Comparison of ENCODE assay signal across 1 cellular context in genomic region chr6:113859349-113860164, GRCh38.
TF ChIP-seq lines count a peak whose summit lies in the region.

No MANE protein-coding gene starts in this region.

TF ChIP-seq in HepG2, 621 proteins besides CTCF, POLR2A, EP300 and RAD21 (continued from another document and continues in another):
- TF ChIP-seq TFDP1 (CRISPR knock-in tag; IDR thresholded peaks at IDR 0.05; ENCODE audit: borderline replicate concordance): peak; percentile 85; the same call in 1 of the 2 replicates
- TF ChIP-seq ONECUT2 (CRISPR knock-in tag; IDR thresholded peaks at IDR 0.05): 0 out of 2 replicates have a peak, but pooled peaks have one; percentile 2
- no peak for TF ChIP-seq ZNF512 (CRISPR knock-in tag; IDR thresholded peaks at IDR 0.05)
- no peak for TF ChIP-seq ZMYM2 (CRISPR knock-in tag; IDR thresholded peaks at IDR 0.05)
- TF ChIP-seq ZBTB4 (CRISPR knock-in tag; IDR thresholded peaks at IDR 0.05; ENCODE audit: borderline replicate concordance): no peak
- TF ChIP-seq ZFP41 (CRISPR knock-in tag; IDR thresholded peaks at IDR 0.05; ENCODE audit: borderline replicate concordance): no peak
- no peak for TF ChIP-seq ZNF788 (CRISPR knock-in tag; IDR thresholded peaks at IDR 0.05; ENCODE audit: borderline replicate concordance)
- TF ChIP-seq RAD51 (IDR thresholded peaks at IDR 0.05; ENCODE audit: borderline replicate concordance): no peak
- no peak for TF ChIP-seq JARID2 (CRISPR knock-in tag; IDR thresholded peaks at IDR 0.05; ENCODE audit: insufficient replicate concordance)
- no peak for TF ChIP-seq ZNF468 (CRISPR knock-in tag; IDR thresholded peaks at IDR 0.05)
- no peak for TF ChIP-seq ZNF430 (CRISPR knock-in tag; IDR thresholded peaks at IDR 0.05)
- TF ChIP-seq PATZ1 (CRISPR knock-in tag; IDR thresholded peaks at IDR 0.05): peak; percentile 39; the same call in 1 of the 2 replicates
- no peak for TF ChIP-seq ZNF232 (CRISPR knock-in tag; IDR thresholded peaks at IDR 0.05; ENCODE audit: borderline replicate concordance)
- no peak for TF ChIP-seq ZBTB1 (CRISPR knock-in tag; IDR thresholded peaks at IDR 0.05; ENCODE audit: borderline replicate concordance)
- 0 out of 2 replicates have a peak, but pooled peaks have one; percentile 8 for TF ChIP-seq POGK (CRISPR knock-in tag; conservative IDR thresholded peaks at IDR 0.05)
- no peak for TF ChIP-seq THAP7 (CRISPR knock-in tag; IDR thresholded peaks at IDR 0.05)
- TF ChIP-seq MLLT10 (CRISPR knock-in tag; IDR thresholded peaks at IDR 0.05): no peak
- no peak for TF ChIP-seq PLSCR1 (CRISPR knock-in tag; IDR thresholded peaks at IDR 0.05; ENCODE audit: borderline replicate concordance)
- no peak; the same call in 1 of the 2 replicates for TF ChIP-seq ZNF558 (CRISPR knock-in tag; IDR thresholded peaks at IDR 0.05; ENCODE audit: borderline replicate concordance)
- no peak for TF ChIP-seq ZNF362 (CRISPR knock-in tag; IDR thresholded peaks at IDR 0.05; ENCODE audit: borderline replicate concordance)
- no peak for TF ChIP-seq EEA1 (CRISPR knock-in tag; IDR thresholded peaks at IDR 0.05; ENCODE audit: borderline replicate concordance)
- no peak for TF ChIP-seq SMARCC2 (IDR thresholded peaks at IDR 0.05)
- TF ChIP-seq FOXK1 (CRISPR knock-in tag; IDR thresholded peaks at IDR 0.05; ENCODE audit: borderline replicate concordance, low read depth): 0 out of 2 replicates have a peak, but pooled peaks have one; percentile 30
- TF ChIP-seq NFYB (CRISPR knock-in tag; IDR thresholded peaks at IDR 0.05): no peak
- TF ChIP-seq HCFC1 (IDR thresholded peaks at IDR 0.05; ENCODE audit: low read depth, low read length): no peak
- TF ChIP-seq NFYC (CRISPR knock-in tag; IDR thresholded peaks at IDR 0.05): no peak
- TF ChIP-seq NAIF1 (CRISPR knock-in tag; IDR thresholded peaks at IDR 0.05; ENCODE audit: borderline replicate concordance): no peak
- TF ChIP-seq MED13 (CRISPR knock-in tag; IDR thresholded peaks at IDR 0.05): peak; percentile 24; the same call in 1 of the 2 replicates
- TF ChIP-seq ZNF317 (CRISPR knock-in tag; IDR thresholded peaks at IDR 0.05): peak; percentile 49; the same call in 1 of the 2 replicates
- TF ChIP-seq ZNF543 (CRISPR knock-in tag; IDR thresholded peaks at IDR 0.05): no peak
- no peak for TF ChIP-seq ZNF883 (CRISPR knock-in tag; IDR thresholded peaks at IDR 0.05; ENCODE audit: not compliant biosample characterization)
- no peak for TF ChIP-seq ZNF253 (CRISPR knock-in tag; IDR thresholded peaks at IDR 0.05; ENCODE audit: borderline replicate concordance)
- TF ChIP-seq HDAC1 (CRISPR knock-in tag; IDR thresholded peaks at IDR 0.05): 0 out of 2 replicates have a peak, but pooled peaks have one; percentile 19
- TF ChIP-seq AGO2 (optimal IDR thresholded peaks at IDR 0.05; ENCODE audit: low read depth, low read length): peak; percentile 88
- no peak for TF ChIP-seq BHLHE40 (IDR thresholded peaks at IDR 0.05; ENCODE audit: low read length)
- TF ChIP-seq BCLAF1 (IDR thresholded peaks at IDR 0.05): no peak
- no peak for TF ChIP-seq ZNF207 (IDR thresholded peaks at IDR 0.05; ENCODE audit: borderline replicate concordance)
- TF ChIP-seq NR2F2 (IDR thresholded peaks at IDR 0.05; ENCODE audit: borderline replicate concordance, low read depth): no peak
- no peak for TF ChIP-seq ZNF431 (CRISPR knock-in tag; IDR thresholded peaks at IDR 0.05; ENCODE audit: borderline replicate concordance, low read depth)
- TF ChIP-seq ZBTB49 (CRISPR knock-in tag; IDR thresholded peaks at IDR 0.05; ENCODE audit: borderline replicate concordance): no peak
